21 cellular contexts compared by ENCODE assay signal in genomic region chr1:176802316-176802715, GRCh38.
A peak's percentile ranks its signal among the peaks of the same experiment; 100 is the strongest.
DNase-seq lines count a peak whose midpoint lies in the region; ATAC-seq and TF ChIP-seq lines count a peak whose summit lies in the region.
"Had no signal": no experiment of that assay in that cellular context is flagged by ENCODE, and none has a peak within 500 bp of the region (broad histone marks: within the 10 kb centered on the region; RNA-seq: fewer than 3 reads in every experiment).

No MANE protein-coding gene starts in this region.

- H3K4me1 ChIP-seq in left ventricle myocardium inferior (peaks cover 28% of the 10 kb centered on the region), heart left ventricle (peaks cover 0 to 25% (median 4%) of the 10 kb centered on the region in 12 donors), mesendoderm (ENCODE audit: control insufficient read depth, low read depth, low read length) (peaks cover 14% of the 10 kb centered on the region), vagina (peaks cover 7% of the 10 kb centered on the region)
- H3K4me1 ChIP-seq: Peyer's patch, SJCRH30 had no signal

- H3K79me2 ChIP-seq in mesendoderm (ENCODE audit: control insufficient read depth, insufficient read depth, low read length): no peaks in the 10 kb centered on the region

- H3K4me3 ChIP-seq in left ventricle myocardium inferior (no peak overlapping the region), heart left ventricle (no peak overlapping the region), mesendoderm (ENCODE audit: low read length) (no peak overlapping the region), vagina (no peak overlapping the region)
- H3K4me3 ChIP-seq: Peyer's patch, SJCRH30 had no signal

- H2BK5ac ChIP-seq in mesendoderm (ENCODE audit: low read length): peak overlapping the region; percentile 73

- H3K4me2 ChIP-seq in mesendoderm (ENCODE audit: low read length): no peak overlapping the region

- 66 to 81% (median 75%) methylated on average over 2 of the region's 2 CpGs for WGBS in heart left ventricle, 4 donors
- no CpG with 5 or more reads among the region's 2 CpGs for WGBS in mesendoderm (ENCODE audit: extremely low coverage, insufficient coverage, low lambda C conversion rate)

- H4K8ac ChIP-seq in mesendoderm (ENCODE audit: low read depth, low read length): no peak overlapping the region

- no peak overlapping the region for H3K4me3 Mint-ChIP-seq in brain
- H3K4me3 Mint-ChIP-seq: CD8-positive, alpha-beta memory T cell; HFFc6 had no signal

- no peak overlapping the region for H3K23ac ChIP-seq in mesendoderm (ENCODE audit: low read length)

- TF ChIP-seq CTCF in left ventricle myocardium inferior (IDR thresholded peaks at IDR 0.05; ENCODE audit: borderline replicate concordance) (no peak), heart left ventricle (IDR thresholded peaks at IDR 0.05) (no peak), brain (conservative IDR thresholded peaks at IDR 0.05) (no peak), vagina (IDR thresholded peaks at IDR 0.05) (no peak)

- H3K9ac ChIP-seq in mesendoderm (ENCODE audit: low read length): no peak overlapping the region

- H3K56ac ChIP-seq in mesendoderm (ENCODE audit: low read length): peak overlapping the region; percentile 76

- no peak overlapping the region for H3K4ac ChIP-seq in mesendoderm (ENCODE audit: low read depth, low read length)

- H3K27me3 ChIP-seq in left ventricle myocardium inferior (ENCODE audit: low read depth): no peaks in the 10 kb centered on the region
- H3K27me3 ChIP-seq in heart left ventricle: no peaks in the 10 kb centered on the region
- no peaks in the 10 kb centered on the region for H3K27me3 ChIP-seq in mesendoderm (ENCODE audit: insufficient read depth, low read length, poor library complexity)
- H3K27me3 ChIP-seq in vagina: no peaks in the 10 kb centered on the region
- H3K27me3 ChIP-seq: Peyer's patch, SJCRH30 had no signal

- TF ChIP-seq POLR2A in heart left ventricle (IDR thresholded peaks at IDR 0.05): no peak
- no peak for TF ChIP-seq POLR2A in vagina (IDR thresholded peaks at IDR 0.05)

- peak overlapping the region; percentile 15 to 91 (median 78) for H3K27ac Mint-ChIP-seq in brain
- H3K27ac Mint-ChIP-seq: CD8-positive, alpha-beta memory T cell; HFFc6 had no signal

- DNase-seq in left ventricle myocardium inferior (no peak), heart left ventricle (no peak), mesendoderm (no peak), vagina (ENCODE audit: extremely low spot score in 2 of 2) (no peak), NCI-H524 treated with DMSO at 0.1 percent for 48 hours (lab: John Stamatoyannopoulos, UW) (no peak)
- DNase-seq: CD8-positive, alpha-beta memory T cell; EL; H7; HFFc6; KBM-7; MM.1S; NCI-H1048; NCI-H1417 treated with DMSO at 0.1 percent for 48 hours; NCI-H187; Peyer's patch; SJCRH30 had no signal

- ATAC-seq in heart left ventricle (no peak), HG02763 (IDR thresholded peaks at IDR 0.05; ENCODE audit: unreplicated experiment) (no peak), GM21576 (IDR thresholded peaks at IDR 0.05; ENCODE audit: unreplicated experiment) (no peak)
- ATAC-seq: HepG2 had no signal

- H3K36me3 Mint-ChIP-seq in brain: no peaks in the 10 kb centered on the region
- H3K36me3 Mint-ChIP-seq: CD8-positive, alpha-beta memory T cell had no signal

- H3K18ac ChIP-seq in mesendoderm (ENCODE audit: low read length): peak overlapping the region; percentile 39

- H3K27ac ChIP-seq in left ventricle myocardium inferior (replicated peaks): peak overlapping the region; percentile 39
- peak overlapping the region in 2 of 12 donors; percentile 22 to 42 for H3K27ac ChIP-seq in heart left ventricle
- H3K27ac ChIP-seq in mesendoderm (ENCODE audit: low read depth, low read length): no peak overlapping the region
- H3K27ac ChIP-seq in vagina: peak overlapping the region; percentile 50
- H3K27ac ChIP-seq: C4-2B, Peyer's patch, SJCRH30 had no signal

- peaks cover 30% of the 10 kb centered on the region for H3K4me1 Mint-ChIP-seq in brain
- H3K4me1 Mint-ChIP-seq: CD8-positive, alpha-beta memory T cell had no signal

- H2AK5ac ChIP-seq in mesendoderm (ENCODE audit: low read length): no peak overlapping the region

- H3K9me3 ChIP-seq in left ventricle myocardium inferior (replicated peaks) (no peaks in the 10 kb centered on the region), heart left ventricle (no peaks in the 10 kb centered on the region), vagina (no peaks in the 10 kb centered on the region)
- H3K9me3 ChIP-seq: Peyer's patch, SJCRH30 had no signal

- no peaks in the 10 kb centered on the region for H3K36me3 ChIP-seq in left ventricle myocardium inferior
- no peaks in the 10 kb centered on the region for H3K36me3 ChIP-seq in heart left ventricle
- H3K36me3 ChIP-seq in mesendoderm (ENCODE audit: control insufficient read depth, insufficient read depth, low read length): no peaks in the 10 kb centered on the region
- no peaks in the 10 kb centered on the region for H3K36me3 ChIP-seq in vagina
- H3K36me3 ChIP-seq: Peyer's patch, SJCRH30 had no signal

- H2BK120ac ChIP-seq in mesendoderm (ENCODE audit: low read depth, low read length): no peak overlapping the region

- H3K79me1 ChIP-seq in mesendoderm (ENCODE audit: low read length): no peaks in the 10 kb centered on the region

- H3K9me3 Mint-ChIP-seq in brain: no peaks in the 10 kb centered on the region

- peak overlapping the region; percentile 59 for H4K5ac ChIP-seq in mesendoderm (ENCODE audit: low read length)

- peaks cover 3% of the 10 kb centered on the region for H3K27me3 Mint-ChIP-seq in brain
- H3K27me3 Mint-ChIP-seq: CD8-positive, alpha-beta memory T cell had no signal

- intact Hi-C loops in left ventricle myocardium inferior (cut with micrococcal nuclease) (no loop called here), heart left ventricle (cut with DNase I) (no loop called here), vagina (cut with DNase I) (no loop called here)

- no peak overlapping the region for H2BK15ac ChIP-seq in mesendoderm (replicated peaks; ENCODE audit: low read depth)
